23 cellular contexts compared by ENCODE assay signal in genomic region chr4:41890085-41890484, GRCh38.
"Had no signal": no experiment of that assay in that cellular context is flagged by ENCODE, and none has a peak within 500 bp of the region (broad histone marks: within the 10 kb centered on the region; RNA-seq: fewer than 3 reads in every experiment).

No MANE protein-coding gene starts in this region.

- H3K79me2 ChIP-seq: parathyroid adenoma had no signal

- H3K9me3 ChIP-seq: ovary, psoas muscle, right lobe of liver, sigmoid colon, stomach, thoracic aorta, thyroid gland, tibial nerve, upper lobe of left lung, vagina had no signal

- ATAC-seq: right cardiac atrium; stimulated activated effector memory CD8-positive, alpha-beta T cell treated with anti-CD3 and anti-CD28 coated beads, Interleukin-12 subunit alpha, Interleukin-12 subunit beta, amount 100 ng/mL, for 72 hours; stimulated activated naive B cell treated with anti-CD40 and anti-IgM and Interleukin-4, amounts not matched to agents 10 μg/mL and 1 μg/mL and 100 μg/mL, for 72 hours had no signal

- H3K27ac ChIP-seq: neural progenitor cell, ovary, parathyroid adenoma, psoas muscle, right lobe of liver, sigmoid colon, stomach, thoracic aorta, thyroid gland, tibial nerve, upper lobe of left lung, vagina had no signal

- H3K4me2 ChIP-seq: neural progenitor cell had no signal

- H3K36me3 ChIP-seq: neural progenitor cell, ovary, right lobe of liver, sigmoid colon, stomach, thoracic aorta, thyroid gland, tibial nerve, upper lobe of left lung, vagina had no signal

- H3K9ac ChIP-seq: neural progenitor cell, parathyroid adenoma had no signal

- H3K4me1 ChIP-seq: parathyroid adenoma, sigmoid colon, stomach, thyroid gland, upper lobe of left lung, vagina had no signal

- H2AFZ ChIP-seq: neural progenitor cell, parathyroid adenoma had no signal

- H3K4me3 ChIP-seq: neural progenitor cell, ovary, psoas muscle, right lobe of liver, sigmoid colon, stomach, thoracic aorta, thyroid gland, tibial nerve, upper lobe of left lung, vagina had no signal

- DNase-seq: occipital lobe; ovary; psoas muscle; right cardiac atrium; right lobe of liver; sigmoid colon; small intestine; stimulated activated CD4-positive, alpha-beta T cell treated with anti-CD3 and anti-CD28 coated beads, Interleukin-15, amount 100 ng/mL, for 24 hours; stimulated activated CD4-positive, alpha-beta T cell treated with anti-CD3 and anti-CD28 coated beads, Interleukin-2, amount 100 ng/mL, for 24 hours; stimulated activated CD4-positive, alpha-beta T cell treated with anti-CD3 and anti-CD28 coated beads, Interleukin-2, amount 100 ng/mL, for 48 hours; stimulated activated CD4-positive, alpha-beta T cell treated with anti-CD3 and anti-CD28 coated beads, Interleukin-4, amount 100 ng/mL, for 24 hours; stimulated activated naive B cell treated with anti-CD40 and anti-IgM and Interleukin-4, amounts not matched to agents 10 μg/mL and 1 μg/mL and 100 μg/mL, for 72 hours; stimulated activated naive CD4-positive, alpha-beta T cell treated with Interleukin-2 at 50 U/mL for 16 hours; stomach; thyroid gland; trophoblast cell; upper lobe of left lung had no signal

- H3K27me3 ChIP-seq: ovary, right lobe of liver, thyroid gland, upper lobe of left lung, vagina had no signal
